Comparison of ENCODE assay signal across 30 cellular contexts in genomic region chr1:193313354-193314140, GRCh38.
"Had no signal": no experiment of that assay in that cellular context is flagged by ENCODE, and none has a peak within 500 bp of the region (broad histone marks: within the 10 kb centered on the region; RNA-seq: fewer than 3 reads in every experiment).

No MANE protein-coding gene starts in this region.

- H3K9me3 ChIP-seq: neutrophil, ovary, thoracic aorta, upper lobe of right lung had no signal

- H3K27ac Mint-ChIP-seq: activated CD4-positive, alpha-beta memory T cell treated with anti-CD3 and anti-CD28 coated beads for 36 hours; activated naive CD4-positive, alpha-beta T cell treated with anti-CD3 and anti-CD28 coated beads, Interleukin-2, amount 10 ng/mL, durations not matched to agents 7 days and 5 days; activated T-helper 1 cell treated with anti-CD3 and anti-CD28 coated beads, Interleukin-12 subunit alpha, Interleukin-12 subunit beta, Interleukin-2, Interleukin-4 antibody, amounts not matched to agents 30 ng/mL and 10 ng/mL and 1 ng/mL, durations not matched to agents 14 hours and 24 hours and 36 hours; naive B cell; nephron progenitor cell; progenitor cell of endocrine pancreas; stimulated activated effector memory CD8-positive, alpha-beta T cell treated with anti-CD3 and anti-CD28 coated beads, Interleukin-12 subunit alpha, Interleukin-12 subunit beta, amount 100 ng/mL, for 72 hours; stimulated activated naive CD8-positive, alpha-beta T cell treated with anti-CD3 and anti-CD28 coated beads, Interleukin-15, Interleukin-2, amounts not matched to agents 100 ng/mL and 50 ng/mL, for 24 hours; T-helper 1 cell treated with Interleukin-12 subunit alpha and Interleukin-12 subunit beta and Interleukin-4 antibody, amounts not matched to agents 30 μg/mL and 1 μg/mL, for 36 hours had no signal

- DNase-seq: activated CD4-positive, alpha-beta memory T cell treated with anti-CD3 and anti-CD28 coated beads for 36 hours; activated CD4-positive, alpha-beta T cell treated with anti-CD3 and anti-CD28 coated beads for 48 hours; activated CD8-positive, alpha-beta memory T cell treated with anti-CD3 and anti-CD28 coated beads, Interleukin-2, amount 50 U/mL, for 4 hours; activated effector memory CD4-positive, alpha-beta T cell treated with anti-CD3 and anti-CD28 coated beads, Interleukin-2, amount 50 U/mL, for 16 hours; activated naive CD4-positive, alpha-beta T cell treated with anti-CD3 and anti-CD28 coated beads, Interleukin-2, amount 10 ng/mL, durations not matched to agents 7 days and 5 days; activated T-cell treated with anti-CD3 and anti-CD28 coated beads, Interleukin-2, amount 50 U/mL, for 1 hour; amygdala; effector CD8-positive, alpha-beta T cell; foreskin fibroblast; head of caudate nucleus; hypothalamus; kidney glomerular epithelial cell; left ventricle myocardium superior; naive B cell; nephron progenitor cell; ovary; stimulated activated CD4-positive, alpha-beta T cell treated with anti-CD3 and anti-CD28 coated beads, Interleukin-4, amount 100 ng/mL, for 24 hours; SW 1271; T-helper 9 cell; upper lobe of right lung had no signal

- H3K27me3 ChIP-seq: neutrophil, ovary, upper lobe of right lung had no signal

- H3K4me1 Mint-ChIP-seq: naive B cell had no signal

- H3K4me3 ChIP-seq: ovary, skin epidermis, thoracic aorta, upper lobe of right lung had no signal

- H3K4me3 Mint-ChIP-seq: activated CD4-positive, alpha-beta memory T cell treated with anti-CD3 and anti-CD28 coated beads for 36 hours; activated naive CD4-positive, alpha-beta T cell treated with anti-CD3 and anti-CD28 coated beads, Interleukin-2, amount 10 ng/mL, durations not matched to agents 7 days and 5 days; activated T-helper 1 cell treated with anti-CD3 and anti-CD28 coated beads, Interleukin-12 subunit alpha, Interleukin-12 subunit beta, Interleukin-2, Interleukin-4 antibody, amounts not matched to agents 30 ng/mL and 10 ng/mL and 1 ng/mL, durations not matched to agents 14 hours and 24 hours and 36 hours; naive B cell; nephron progenitor cell; stimulated activated effector memory CD8-positive, alpha-beta T cell treated with anti-CD3 and anti-CD28 coated beads, Interleukin-12 subunit alpha, Interleukin-12 subunit beta, amount 100 ng/mL, for 72 hours; stimulated activated naive CD8-positive, alpha-beta T cell treated with anti-CD3 and anti-CD28 coated beads, Interleukin-15, Interleukin-2, amounts not matched to agents 100 ng/mL and 50 ng/mL, for 24 hours; T-helper 1 cell treated with Interleukin-12 subunit alpha and Interleukin-12 subunit beta and Interleukin-4 antibody, amounts not matched to agents 30 μg/mL and 1 μg/mL, for 36 hours had no signal

- H3K27ac ChIP-seq: neutrophil, ovary, skin epidermis, thoracic aorta, upper lobe of right lung had no signal

- ATAC-seq: activated CD4-positive, CD25-positive, alpha-beta regulatory T cell treated with anti-CD3 and anti-CD28 coated beads, Interleukin-2, amount 50 U/mL, for 24 hours; left ventricle myocardium superior; sciatic nerve; stimulated activated effector memory CD8-positive, alpha-beta T cell treated with anti-CD3 and anti-CD28 coated beads, Interleukin-12 subunit alpha, Interleukin-12 subunit beta, amount 100 ng/mL, for 72 hours; upper lobe of right lung had no signal

- H3K36me3 Mint-ChIP-seq: activated CD4-positive, alpha-beta memory T cell treated with anti-CD3 and anti-CD28 coated beads for 36 hours; activated naive CD4-positive, alpha-beta T cell treated with anti-CD3 and anti-CD28 coated beads, Interleukin-2, amount 10 ng/mL, durations not matched to agents 7 days and 5 days; naive B cell; stimulated activated effector memory CD8-positive, alpha-beta T cell treated with anti-CD3 and anti-CD28 coated beads, Interleukin-12 subunit alpha, Interleukin-12 subunit beta, amount 100 ng/mL, for 72 hours had no signal

- H3K27me3 Mint-ChIP-seq: activated CD4-positive, alpha-beta memory T cell treated with anti-CD3 and anti-CD28 coated beads for 36 hours; stimulated activated naive CD8-positive, alpha-beta T cell treated with anti-CD3 and anti-CD28 coated beads, Interleukin-15, Interleukin-2, amounts not matched to agents 100 ng/mL and 50 ng/mL, for 24 hours had no signal

- H3K36me3 ChIP-seq: neutrophil, ovary, thoracic aorta, upper lobe of right lung had no signal

- H3K4me1 ChIP-seq: upper lobe of right lung had no signal

- H3K9me3 Mint-ChIP-seq: activated T-helper 1 cell treated with anti-CD3 and anti-CD28 coated beads, Interleukin-12 subunit alpha, Interleukin-12 subunit beta, Interleukin-2, Interleukin-4 antibody, amounts not matched to agents 30 ng/mL and 10 ng/mL and 1 ng/mL, durations not matched to agents 14 hours and 24 hours and 36 hours; stimulated activated naive CD8-positive, alpha-beta T cell treated with anti-CD3 and anti-CD28 coated beads, Interleukin-15, Interleukin-2, amounts not matched to agents 100 ng/mL and 50 ng/mL, for 24 hours had no signal
